In genomic region chr7:56051339-56052191, GRCh38 we compare ENCODE assay signal across 8 cellular contexts.
DNase-seq lines count a peak whose midpoint lies in the region; ATAC-seq and TF ChIP-seq lines count a peak whose summit lies in the region.

Gene CCT6A, plus strand, starts transcription at chr7:56051765. Its CDS starts 84 bp downstream, at chr7:56051849.
Gene PSPH, minus strand, starts transcription at chr7:56051444. Its CDS starts 30,232 bp downstream, at chr7:56021212.

- DNase-seq in AG09309 (ENCODE audit: low read depth) (peak; percentile 92), NCI-H446 (lab: John Stamatoyannopoulos, UW) (peak; percentile 98 to 99), islet precursor cell (peak; percentile 99)
- peak; percentile 83 for DNase-seq in activated CD4-positive, CD25-positive, alpha-beta regulatory T cell treated with anti-CD3 and anti-CD28 coated beads, Interleukin-2, amount 50 U/mL, for 16 hours (ENCODE audit: low read depth, low spot score)
- peak; percentile 67 to 73 for DNase-seq in central memory CD8-positive, alpha-beta T cell (ENCODE audit: low spot score in 2 of 2)
- DNase-seq in stimulated activated CD4-positive, alpha-beta T cell treated with anti-CD3 and anti-CD28 coated beads, Interleukin-12 subunit alpha, Interleukin-12 subunit beta, amount 100 ng/mL, for 48 hours (ENCODE audit: low read depth in 2 of 3, low spot score in 1 of 3), result peak; percentile 84 to 93 (median 90)

- TF ChIP-seq CTCF in AG09309 (IDR thresholded peaks at IDR 0.05; ENCODE audit: control insufficient read depth, insufficient read depth, low read depth, low read length, missing control alignments), result no peak

- peak within 1 kb of the TSS; percentile 97 for H3K4me3 ChIP-seq in AG09309 (ENCODE audit: control insufficient read depth, low read depth, low read length)

- H3K27ac Mint-ChIP-seq in central memory CD8-positive, alpha-beta T cell (ENCODE audit: low read depth), result peak within 1 kb of the TSS; percentile 92

- no peaks in the 10 kb centered on the region for H3K9me3 Mint-ChIP-seq in central memory CD8-positive, alpha-beta T cell

- H3K4me1 Mint-ChIP-seq in central memory CD8-positive, alpha-beta T cell, result peaks cover 21% of the 10 kb centered on the region

- ATAC-seq in GM19025 (IDR thresholded peaks at IDR 0.05; ENCODE audit: low read depth, unreplicated experiment) (peak; percentile 95), HG03342 (IDR thresholded peaks at IDR 0.05; ENCODE audit: unreplicated experiment) (peak; percentile 94)
- ATAC-seq in central memory CD8-positive, alpha-beta T cell (replicated peaks; ENCODE audit: extremely low read depth, poor library complexity, severe bottlenecking), result peak; percentile 91

- H3K4me3 Mint-ChIP-seq in central memory CD8-positive, alpha-beta T cell, result peak within 1 kb of the TSS; percentile 85

- H3K36me3 Mint-ChIP-seq in central memory CD8-positive, alpha-beta T cell (ENCODE audit: insufficient read depth), result peaks cover 38% of the 10 kb centered on the region

- no peaks in the 10 kb centered on the region for H3K27me3 Mint-ChIP-seq in central memory CD8-positive, alpha-beta T cell

Comparison
In these comparisons a context has a peak if more than half of its experiments do, and no peak if none do; other contexts are left out.
1. Peak in every context shown above with its lines: DNase-seq, ATAC-seq and H3K4me3 ChIP-seq.